15 cellular contexts compared by ENCODE assay signal in the genomic region with DNA sequence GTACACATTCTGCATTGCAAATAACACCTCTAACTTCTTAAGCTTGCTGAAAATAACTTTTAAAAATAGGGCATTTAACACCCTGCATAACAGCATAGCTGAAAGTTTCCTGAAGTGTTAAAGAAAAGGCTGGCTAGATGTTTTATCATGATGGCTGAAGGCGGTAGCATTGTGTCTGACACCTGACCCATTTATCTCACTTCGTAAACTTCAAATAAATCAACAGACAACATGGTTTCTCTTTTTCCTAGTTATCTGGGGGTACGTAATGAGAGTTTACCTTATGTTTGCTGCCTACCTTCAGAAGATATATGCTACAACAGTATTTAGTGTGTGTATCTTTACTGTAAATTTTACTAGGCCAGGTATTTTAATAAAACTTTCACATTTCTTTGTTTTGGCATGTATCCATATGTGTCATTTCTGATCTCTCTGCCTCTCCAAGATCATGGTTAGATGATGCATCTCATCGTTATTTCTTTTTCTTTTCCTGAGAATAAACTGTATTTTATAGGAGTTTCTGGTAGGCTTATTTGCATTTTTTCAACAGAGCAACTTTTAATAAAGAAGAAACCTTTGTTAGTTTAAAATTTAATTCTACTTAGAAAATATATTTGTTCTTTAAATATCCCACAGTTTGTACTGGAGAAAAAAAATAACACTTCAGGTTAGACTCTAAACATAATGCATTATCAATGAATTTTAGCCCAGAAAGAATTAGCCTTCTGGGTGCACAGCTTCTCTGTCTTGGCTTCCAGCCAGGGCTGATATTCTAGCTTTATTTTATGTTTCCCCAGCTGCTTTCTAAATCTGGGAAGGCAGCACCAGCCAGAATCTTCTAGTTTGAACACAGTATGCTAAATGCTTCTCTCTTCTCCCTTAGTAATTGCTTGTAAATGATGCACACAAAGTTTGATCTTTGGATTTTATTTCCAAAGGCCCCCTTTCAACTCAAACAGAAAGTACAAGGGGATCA. TPM values are rescaled to one million over a fixed set of nuclear protein-coding genes. Genes with fewer than 3 reads are reported as not detected.
DNase-seq lines count a peak whose midpoint lies in the region; ATAC-seq and TF ChIP-seq lines count a peak whose summit lies in the region.
"Had no signal": no experiment of that assay in that cellular context is flagged by ENCODE, and none has a peak within 500 bp of the region (broad histone marks: within the 10 kb centered on the region; RNA-seq: fewer than 3 reads in every experiment).

No MANE protein-coding gene starts in this region.

- TF ChIP-seq POLR2A in breast epithelium (IDR thresholded peaks at IDR 0.05), result no peak

- POLR2A ChIA-PET in MCF 10A (lab: Yijun Ruan, JAX), result interaction anchor here (0.8 kb wide), 1 partner anchor 31 kb away, joined by 3 read pairs; no protein-coding TSS in a partner anchor

- H3K27ac ChIP-seq in breast epithelium (no peak overlapping the region), brain microvascular endothelial cell (no peak overlapping the region)
- H3K27ac ChIP-seq: esophagus squamous epithelium, prostate gland, transverse colon had no signal

- H3K9me3 Mint-ChIP-seq in MCF 10A (ENCODE audit: unreplicated experiment), result no peaks in the 10 kb centered on the region
- H3K9me3 Mint-ChIP-seq: activated naive CD8-positive, alpha-beta T cell treated with anti-CD3 and anti-CD28 coated beads for 36 hours; WTC11 had no signal

- no peaks in the 10 kb centered on the region for H3K4me1 Mint-ChIP-seq in MCF 10A (ENCODE audit: insufficient read depth, unreplicated experiment)
- H3K4me1 Mint-ChIP-seq: activated naive CD8-positive, alpha-beta T cell treated with anti-CD3 and anti-CD28 coated beads for 36 hours had no signal

- TF ChIP-seq CTCF in MCF 10A (IDR thresholded peaks at IDR 0.05; ENCODE audit: unreplicated experiment) (no peak), breast epithelium (IDR thresholded peaks at IDR 0.05) (no peak), brain microvascular endothelial cell (IDR thresholded peaks at IDR 0.05; ENCODE audit: low read depth, low read length, missing control alignments) (no peak)

- no peak overlapping the region for H3K27ac Mint-ChIP-seq in MCF 10A (ENCODE audit: low read depth, unreplicated experiment)
- H3K27ac Mint-ChIP-seq: activated naive CD8-positive, alpha-beta T cell treated with anti-CD3 and anti-CD28 coated beads for 36 hours; WTC11 had no signal

- no peak for ATAC-seq in GM21619 (IDR thresholded peaks at IDR 0.05; ENCODE audit: unreplicated experiment)
- no peak for ATAC-seq in HG03175 (IDR thresholded peaks at IDR 0.05; ENCODE audit: unreplicated experiment)
- no peak for ATAC-seq in GM19397 (IDR thresholded peaks at IDR 0.05; ENCODE audit: unreplicated experiment)
- ATAC-seq: WTC11 had no signal

- no peak overlapping the region for H3K4me3 Mint-ChIP-seq in MCF 10A (ENCODE audit: unreplicated experiment)
- H3K4me3 Mint-ChIP-seq: activated naive CD8-positive, alpha-beta T cell treated with anti-CD3 and anti-CD28 coated beads for 36 hours; WTC11 had no signal

- peaks cover 52% of the 10 kb centered on the region for H3K27me3 Mint-ChIP-seq in MCF 10A (ENCODE audit: insufficient read depth, unreplicated experiment)
- H3K27me3 Mint-ChIP-seq: activated naive CD8-positive, alpha-beta T cell treated with anti-CD3 and anti-CD28 coated beads for 36 hours had no signal

- CTCF ChIA-PET in MCF 10A (lab: Yijun Ruan, JAX), result interaction anchor here (1.0 to 1.2 kb wide), 2 partner anchors 12 to 17 kb away, joined by 3 read pairs; no protein-coding TSS in a partner anchor

- intact Hi-C loops in MCF 10A (cut with micrococcal nuclease) (no loop called here), breast epithelium (cut with DNase I; ENCODE audit: low total_unique reads) (no loop called here)

- H3K27me3 ChIP-seq in breast epithelium (peaks cover 0 to 2% of the 10 kb centered on the region in 2 donors), brain microvascular endothelial cell (replicated peaks) (no peaks in the 10 kb centered on the region)
- H3K27me3 ChIP-seq: esophagus squamous epithelium, transverse colon had no signal

- H3K4me1 ChIP-seq in breast epithelium, result no peaks in the 10 kb centered on the region
- H3K4me1 ChIP-seq: Caco-2, esophagus squamous epithelium, prostate gland had no signal

- H3K36me3 Mint-ChIP-seq in MCF 10A (ENCODE audit: insufficient read depth, unreplicated experiment), result no peaks in the 10 kb centered on the region
- H3K36me3 Mint-ChIP-seq: activated naive CD8-positive, alpha-beta T cell treated with anti-CD3 and anti-CD28 coated beads for 36 hours; WTC11 had no signal

- in situ Hi-C loops in brain microvascular endothelial cell (cut with HindIII; ENCODE audit: low pct_ligation_motif_present, low sequenced_read_pairs), result no loop called here

- H3K9me3 ChIP-seq in breast epithelium, result no peaks in the 10 kb centered on the region
- H3K9me3 ChIP-seq: Caco-2, esophagus squamous epithelium, prostate gland, transverse colon had no signal

- H3K4me3 ChIP-seq in breast epithelium, result no peak overlapping the region
- H3K4me3 ChIP-seq in brain microvascular endothelial cell (ENCODE audit: low read depth, low read length), result no peak overlapping the region
- H3K4me3 ChIP-seq: esophagus squamous epithelium, prostate gland, transverse colon had no signal

- DNase-seq in MCF 10A (ENCODE audit: unreplicated experiment), result peak; percentile 5
- DNase-seq in breast epithelium (ENCODE audit: low spot score in 2 of 2), result no peak
- peak; percentile 81 for DNase-seq in NCI-H345 (lab: John Stamatoyannopoulos, UW)
- peak; percentile 21 for DNase-seq in brain microvascular endothelial cell
- DNase-seq in HuH-7.5 (ENCODE audit: low spot score), result no peak
- DNase-seq: activated naive CD8-positive, alpha-beta T cell treated with anti-CD3 and anti-CD28 coated beads for 36 hours; Caco-2; esophagus squamous epithelium; KG1; transverse colon had no signal

- BruUV-seq in MCF 10A (replicated peaks; lab: Mats Ljungman, UMichigan), result no TSS peak

- no peaks in the 10 kb centered on the region for H3K36me3 ChIP-seq in breast epithelium
- no peaks in the 10 kb centered on the region for H3K36me3 ChIP-seq in brain microvascular endothelial cell (replicated peaks)
- H3K36me3 ChIP-seq: esophagus squamous epithelium, prostate gland, transverse colon had no signal

RNA-seq across cellular contexts. Expression of a gene that starts 2.9 kb away (rescaled TPM):
- not detected in 2 replicates for total RNA-seq in MCF 10A (2022)
- total RNA-seq in breast epithelium, result not detected
- total RNA-seq: activated naive CD8-positive, alpha-beta T cell treated with anti-CD3 and anti-CD28 coated beads for 36 hours; esophagus squamous epithelium; WTC11 had no signal

Comparison
In these comparisons a context has a peak if more than half of its experiments do, and no peak if none do; other contexts are left out.
1. DNase-seq: peak in MCF 10A (single experiment), NCI-H345 (single experiment) and brain microvascular endothelial cell (single experiment); none in breast epithelium (0 of 2) and HuH-7.5 (single experiment).